23 cellular contexts compared by ENCODE assay signal in genomic region chr19:29532956-29533355, GRCh38. TPM values are rescaled to one million over a fixed set of nuclear protein-coding genes. Genes with fewer than 3 reads are reported as not detected.
"Had no signal": no experiment of that assay in that cellular context is flagged by ENCODE, and none has a peak within 500 bp of the region (broad histone marks: within the 10 kb centered on the region; RNA-seq: fewer than 3 reads in every experiment).

No MANE protein-coding gene starts in this region.

- H3K27ac ChIP-seq: neural progenitor cell, pancreas, prostate gland, thoracic aorta, transverse colon had no signal

- H3K36me3 ChIP-seq: neural progenitor cell, pancreas, prostate gland, thoracic aorta, transverse colon had no signal

- H3K4me3 ChIP-seq: dorsolateral prefrontal cortex, neural progenitor cell, pancreas, prostate gland, thoracic aorta, transverse colon had no signal

- DNase-seq: central memory CD4-positive, alpha-beta T cell; cortex of kidney; effector CD8-positive, alpha-beta T cell; foreskin melanocyte; hypothalamus; midbrain; nucleus accumbens; small intestine; stimulated activated CD4-positive, alpha-beta T cell treated with anti-CD3 and anti-CD28 coated beads, Interleukin-4, amount 100 ng/mL, for 1 hour; transverse colon had no signal

- ATAC-seq: left lobe of liver; natural killer cell treated with Interleukin-12 subunit alpha and Interleukin-12 subunit beta and Interleukin-15 and Interleukin-18, amount 100 ng/mL, for 72 hours; pancreas; stimulated activated memory B cell treated with anti-CD40 and anti-IgM and Interleukin-4, amounts not matched to agents 10 μg/mL and 1 μg/mL and 100 μg/mL, for 72 hours had no signal

- H3K4me1 ChIP-seq: pancreas, prostate gland had no signal

- H3K9me3 ChIP-seq: pancreas, prostate gland, thoracic aorta, transverse colon had no signal

RNA-seq across cellular contexts. Expression of gene VSTM2B, which starts 7.2 kb away (rescaled TPM):
- total RNA-seq: left lobe of liver; lower leg skin; natural killer cell treated with Interleukin-12 subunit alpha and Interleukin-12 subunit beta and Interleukin-15 and Interleukin-18, amount 100 ng/mL, for 72 hours; pancreas; prostate gland; renal cortical epithelial cell; subcutaneous adipose tissue; thoracic aorta; transverse colon; urinary bladder had no signal
- polyA plus RNA-seq: esophagus, urinary bladder had no signal
